ENCODE assay signal across 8 cellular contexts in the genomic region with DNA sequence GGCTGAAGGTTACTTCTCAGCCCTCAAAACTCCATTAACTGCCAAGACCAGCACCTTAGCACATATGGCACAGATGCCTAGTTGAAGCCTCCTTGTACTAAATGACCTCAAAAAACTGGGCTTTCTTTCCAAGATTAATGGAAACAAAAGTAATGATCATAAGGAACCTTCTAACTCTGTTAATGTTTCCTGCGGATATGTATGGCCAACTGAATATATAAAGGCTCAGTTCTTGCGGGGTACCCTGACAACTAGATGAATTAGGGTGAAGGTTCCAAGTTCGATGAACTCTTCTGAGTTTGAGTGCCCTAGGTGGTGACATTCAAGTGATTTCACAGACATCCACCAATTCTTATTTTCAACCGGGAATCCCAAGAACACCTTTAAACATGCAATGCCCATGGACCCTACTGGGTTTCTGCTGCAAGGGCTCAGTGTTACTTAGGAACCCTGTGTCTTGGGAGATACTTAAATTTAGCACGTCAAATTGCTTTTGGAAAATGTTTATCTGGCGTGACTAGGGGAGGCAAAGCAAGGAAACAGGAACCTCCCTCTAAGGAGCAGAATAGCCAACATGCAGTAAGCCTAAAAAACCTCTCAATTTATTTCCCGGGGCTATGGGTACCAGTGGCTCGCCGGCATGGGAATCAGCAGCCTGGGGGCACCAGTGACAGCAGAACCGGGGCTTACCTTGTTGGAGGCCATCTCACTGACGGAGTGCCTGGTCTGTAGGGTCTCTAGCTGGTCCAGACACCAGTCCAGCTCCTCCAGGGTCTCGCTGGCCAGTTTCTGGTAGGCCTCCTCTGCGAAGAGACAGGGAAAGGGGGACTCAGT.
A peak's percentile ranks its signal among the peaks of the same experiment; 100 is the strongest.
DNase-seq lines count a peak whose midpoint lies in the region; ATAC-seq and TF ChIP-seq lines count a peak whose summit lies in the region.

No MANE protein-coding gene starts in this region.

- H3K27me3 ChIP-seq in body of pancreas (no peaks in the 10 kb centered on the region), right lobe of liver (no peaks in the 10 kb centered on the region)

- peaks cover 19% of the 10 kb centered on the region for H3K4me1 ChIP-seq in body of pancreas
- peaks cover 0 to 11% (median 0%) of the 10 kb centered on the region in 4 donors for H3K4me1 ChIP-seq in right lobe of liver

- peak overlapping the region; percentile 52 for H3K4me3 ChIP-seq in Jurkat, Clone E6-1 (ENCODE audit: low read length)
- H3K4me3 ChIP-seq in body of pancreas = peak overlapping the region; percentile 53 to 74
- H3K4me3 ChIP-seq in right lobe of liver = peak overlapping the region; percentile 49 to 59 (median 58)

- peak overlapping the region; percentile 84 for H3K27ac Mint-ChIP-seq in type B pancreatic cell

- H3K4me1 Mint-ChIP-seq in type B pancreatic cell (ENCODE audit: unreplicated experiment) = peaks cover 32% of the 10 kb centered on the region

- no peaks in the 10 kb centered on the region for H3K9me3 Mint-ChIP-seq in type B pancreatic cell

- DNase-seq in DMS114 treated with DMSO at 0.1 percent for 48 hours (lab: John Stamatoyannopoulos, UW; ENCODE audit: unreplicated experiment) = peak; percentile 75
- no peak for DNase-seq in Jurkat, Clone E6-1 (ENCODE audit: low read depth, low spot score)
- DNase-seq in body of pancreas = no peak
- peak in 2 of 3 donors; percentile 21 to 44 for DNase-seq in right lobe of liver
- DNase-seq in type B pancreatic cell (ENCODE audit: extremely low spot score, unreplicated experiment) = no peak
- DNase-seq in activated CD4-positive, CD25-positive, alpha-beta regulatory T cell (lab: John Stamatoyannopoulos, UW) = no peak

- intact Hi-C loops in body of pancreas (cut with DNase I) (loop anchor here (10.0 kb wide), 1 partner anchor 126 kb away; no protein-coding TSS in a partner anchor), right lobe of liver (cut with DNase I) (no loop called here)

- WGBS in body of pancreas, 2 donors = 57 to 70% methylated on average over 10 to 13 of the region's 13 CpGs
- WGBS in right lobe of liver (ENCODE audit: insufficient coverage, low coverage, low lambda C conversion rate, missing lambda C conversion rate) = 50% methylated on average over 9 of the region's 13 CpGs

- TF ChIP-seq CTCF in body of pancreas (IDR thresholded peaks at IDR 0.05) = no peak
- no peak for TF ChIP-seq CTCF in right lobe of liver (IDR thresholded peaks at IDR 0.05)
- no peak for TF ChIP-seq CTCF in type B pancreatic cell (conservative IDR thresholded peaks at IDR 0.05)

- H3K36me3 ChIP-seq in body of pancreas (replicated peaks in 1 of 2; ENCODE audit: insufficient read depth in 1 of 2, low read depth in 2 of 2) (no peaks in the 10 kb centered on the region), right lobe of liver (no peaks in the 10 kb centered on the region)

- TF ChIP-seq POLR2A in body of pancreas (IDR thresholded peaks at IDR 0.05) (no peak), right lobe of liver (IDR thresholded peaks at IDR 0.05) (no peak)

- H3K4me3 Mint-ChIP-seq in type B pancreatic cell = peak overlapping the region; percentile 87

- H3K9me3 ChIP-seq in body of pancreas (no peaks in the 10 kb centered on the region), right lobe of liver (no peaks in the 10 kb centered on the region)

- no peaks in the 10 kb centered on the region for H3K36me3 Mint-ChIP-seq in type B pancreatic cell

- ATAC-seq in body of pancreas = no peak
- peak in 2 of 4 donors; percentile 7 to 8 for ATAC-seq in right lobe of liver
- no peak for ATAC-seq in GM19452 (IDR thresholded peaks at IDR 0.05; ENCODE audit: unreplicated experiment)
- ATAC-seq in HG03039 (IDR thresholded peaks at IDR 0.05; ENCODE audit: unreplicated experiment) = no peak

- H3K27me3 Mint-ChIP-seq in type B pancreatic cell = peaks cover 3% of the 10 kb centered on the region

- H3K27ac ChIP-seq in body of pancreas (peak overlapping the region in 2 of 4 donors; percentile 58 to 65), right lobe of liver (peak overlapping the region in 2 of 3 donors; percentile 22 to 51)

Comparison
In these comparisons a context has a peak if more than half of its experiments do, and no peak if none do; other contexts are left out.
1. DNase-seq: peak in DMS114 treated with DMSO at 0.1 percent for 48 hours (single experiment) and right lobe of liver (2 of 3); none in Jurkat, Clone E6-1 (single experiment), body of pancreas (0 of 4), type B pancreatic cell (single experiment) and activated CD4-positive, CD25-positive, alpha-beta regulatory T cell (0 of 4).
2. Peak in every context shown above with its lines, with median percentiles within 50 percentile points of each other: H3K4me3 ChIP-seq.